ENCODE assay signal across 10 cellular contexts in genomic region chr20:36540551-36541211, GRCh38. TPM values are rescaled to one million over a fixed set of nuclear protein-coding genes. Genes with fewer than 3 reads are reported as not detected.
DNase-seq lines count a peak whose midpoint lies in the region; ATAC-seq and TF ChIP-seq lines count a peak whose summit lies in the region.
"Had no signal": no experiment of that assay in that cellular context is flagged by ENCODE, and none has a peak within 500 bp of the region (broad histone marks: within the 10 kb centered on the region; RNA-seq: fewer than 3 reads in every experiment).

No MANE protein-coding gene starts in this region.

- H3K36me3 Mint-ChIP-seq in Caco-2 (ENCODE audit: insufficient read depth, unreplicated experiment) = peaks cover 19% of the 10 kb centered on the region

- no peaks in the 10 kb centered on the region for H3K27me3 ChIP-seq in Caco-2 (replicated peaks; ENCODE audit: control insufficient read depth, insufficient read depth, low read length)
- H3K27me3 ChIP-seq in iPS DF 6.9 (ENCODE audit: control insufficient read depth, insufficient read depth, low read length) = no peaks in the 10 kb centered on the region
- no peaks in the 10 kb centered on the region for H3K27me3 ChIP-seq in psoas muscle (ENCODE audit: insufficient read depth in 3 of 3, low read length in 2 of 3)

- H3K9me3 Mint-ChIP-seq in Caco-2 (ENCODE audit: unreplicated experiment) = no peaks in the 10 kb centered on the region

- intact Hi-C loops in Caco-2 (cut with micrococcal nuclease; ENCODE audit: unreplicated experiment) = no loop called here
- intact Hi-C loops in psoas muscle (cut with DNase I) = no loop called here

- CTCF ChIA-PET in Caco-2 (lab: Charles Lee) = interaction anchor here (0.6 to 2.8 kb wide), 5 partner anchors 51 to 114 kb away, joined by 3 to 11 read pairs (median 4); partner anchors contain the start of gene RAB5IF

- ATAC-seq in psoas muscle (no peak), HG03432 (IDR thresholded peaks at IDR 0.05; ENCODE audit: unreplicated experiment) (no peak)

- H3K4me1 ChIP-seq in Caco-2 (peaks cover 24% of the 10 kb centered on the region), iPS DF 6.9 (ENCODE audit: control insufficient read depth, insufficient read depth, low read length) (peaks cover 15% of the 10 kb centered on the region), psoas muscle (peaks cover 8% of the 10 kb centered on the region)

- peak overlapping the region; percentile 68 for H3K4me3 ChIP-seq in Caco-2 (ENCODE audit: low read depth, low read length)
- H3K4me3 ChIP-seq in astrocyte of the spinal cord (ENCODE audit: low read depth, low read length) = peak overlapping the region; percentile 82
- peak overlapping the region; percentile 58 for H3K4me3 ChIP-seq in iPS DF 6.9 (ENCODE audit: low read length)
- H3K4me3 ChIP-seq in psoas muscle = peak overlapping the region; percentile 74

- no peaks in the 10 kb centered on the region for H3K27me3 Mint-ChIP-seq in Caco-2 (ENCODE audit: insufficient read depth, unreplicated experiment)

- H3K36me3 ChIP-seq in Caco-2 (ENCODE audit: control insufficient read depth, insufficient read depth, low read length) (no peaks in the 10 kb centered on the region), iPS DF 6.9 (ENCODE audit: control insufficient read depth, insufficient read depth, low read length) (no peaks in the 10 kb centered on the region), psoas muscle (ENCODE audit: insufficient read depth in 1 of 2, low read depth in 1 of 2) (peaks cover 0 to 3% of the 10 kb centered on the region in 2 donors)

- in situ Hi-C loops in astrocyte of the spinal cord (cut with HindIII; ENCODE audit: low sequenced_read_pairs) = no loop called here

- no CpG with 5 or more reads among the region's 41 CpGs for WGBS in iPS DF 6.9 (ENCODE audit: insufficient coverage, insufficient read length)
- WGBS in psoas muscle, 3 donors = 56 to 63% (median 58%) methylated on average over 41 of the region's 41 CpGs

- BruUV-seq in Caco-2 (replicated peaks; lab: Mats Ljungman, UMichigan) = no TSS peak

- H3K27ac ChIP-seq in iPS DF 6.9 (ENCODE audit: low read length) = no peak overlapping the region
- peak overlapping the region; percentile 79 for H3K27ac ChIP-seq in psoas muscle

- peak overlapping the region; percentile 78 for H3K27ac Mint-ChIP-seq in Caco-2 (ENCODE audit: unreplicated experiment)

- TF ChIP-seq CTCF in Caco-2 (IDR thresholded peaks at IDR 0.05; ENCODE audit: insufficient read depth in 1 of 2, low read depth in 1 of 2, low read length in 1 of 2, severe bottlenecking in 1 of 2, unreplicated experiment in 1 of 2) (no peak), astrocyte of the spinal cord (IDR thresholded peaks at IDR 0.05; ENCODE audit: low read depth, low read length) (no peak), psoas muscle (IDR thresholded peaks at IDR 0.05) (no peak)

- H3K9me3 ChIP-seq in Caco-2 = no peaks in the 10 kb centered on the region
- H3K9me3 ChIP-seq in iPS DF 6.9 (ENCODE audit: control insufficient read depth, insufficient read depth, low read length) = no peaks in the 10 kb centered on the region
- H3K9me3 ChIP-seq in psoas muscle = no peaks in the 10 kb centered on the region

- no peak for DNase-seq in Caco-2
- DNase-seq in astrocyte of the spinal cord (ENCODE audit: low read depth, low spot score) = no peak
- no peak for DNase-seq in iPS DF 6.9 (ENCODE audit: low read depth, low spot score)
- DNase-seq in psoas muscle = peak in 1 of 2 donors; percentile 64
- no peak for DNase-seq in NCI-H187 treated with DMSO at 0.1 percent for 48 hours (lab: John Stamatoyannopoulos, UW)
- DNase-seq in AG08395 (ENCODE audit: low spot score) = no peak
- no peak for DNase-seq in globus pallidus (ENCODE audit: low spot score)
- DNase-seq: NCI-H524 treated with DMSO at 0.1 percent for 48 hours, occipital lobe had no signal

- POLR2A ChIA-PET in Caco-2 (lab: Charles Lee) = interaction anchor here (0.6 to 1.0 kb wide), 3 partner anchors 9 to 66 kb away, joined by 3 to 6 read pairs (median 3); partner anchors contain the start of gene RAB5IF

- H3K4me3 Mint-ChIP-seq in Caco-2 (ENCODE audit: unreplicated experiment) = peak overlapping the region; percentile 85

- peaks cover 22% of the 10 kb centered on the region for H3K4me1 Mint-ChIP-seq in Caco-2 (ENCODE audit: low read depth, unreplicated experiment)

RNA-seq across cellular contexts. Expression of gene MYL9, which starts 0.6 kb away (rescaled TPM):
- total RNA-seq in Caco-2 (2022) (382 and 446 TPM in 2 replicates), psoas muscle (10 to 100 TPM; 42.5 to 86.6 (median 44.5) TPM)
- polyA plus RNA-seq in psoas muscle = 10 to 100 TPM; 23.1 to 33.7 (median 27.2) TPM

RNA-seq across cellular contexts. Expression of gene TGIF2, which starts 32.7 kb away (rescaled TPM):
- 58.4 and 60.6 TPM in 2 replicates for total RNA-seq in Caco-2 (2022)
- total RNA-seq in psoas muscle = 1 to 10 TPM; 1.7 to 2.8 (median 2.6) TPM
- 1 to 10 TPM; 1.1 to 1.7 (median 1.2) TPM for polyA plus RNA-seq in psoas muscle

Comparison
In these comparisons a context has a peak if more than half of its experiments do, and no peak if none do; other contexts are left out.
1. RNA of gene TGIF2, which starts 32.7 kb away (total RNA-seq): 58.4 to 60.6 TPM in Caco-2; 1.7 to 2.8 TPM in psoas muscle; every median in the first group is over 10 times any median in the second.
2. Peak in every context shown above with its lines, with median percentiles within 50 percentile points of each other: H3K4me3 ChIP-seq.